9 cellular contexts compared by ENCODE assay signal in the genomic region with DNA sequence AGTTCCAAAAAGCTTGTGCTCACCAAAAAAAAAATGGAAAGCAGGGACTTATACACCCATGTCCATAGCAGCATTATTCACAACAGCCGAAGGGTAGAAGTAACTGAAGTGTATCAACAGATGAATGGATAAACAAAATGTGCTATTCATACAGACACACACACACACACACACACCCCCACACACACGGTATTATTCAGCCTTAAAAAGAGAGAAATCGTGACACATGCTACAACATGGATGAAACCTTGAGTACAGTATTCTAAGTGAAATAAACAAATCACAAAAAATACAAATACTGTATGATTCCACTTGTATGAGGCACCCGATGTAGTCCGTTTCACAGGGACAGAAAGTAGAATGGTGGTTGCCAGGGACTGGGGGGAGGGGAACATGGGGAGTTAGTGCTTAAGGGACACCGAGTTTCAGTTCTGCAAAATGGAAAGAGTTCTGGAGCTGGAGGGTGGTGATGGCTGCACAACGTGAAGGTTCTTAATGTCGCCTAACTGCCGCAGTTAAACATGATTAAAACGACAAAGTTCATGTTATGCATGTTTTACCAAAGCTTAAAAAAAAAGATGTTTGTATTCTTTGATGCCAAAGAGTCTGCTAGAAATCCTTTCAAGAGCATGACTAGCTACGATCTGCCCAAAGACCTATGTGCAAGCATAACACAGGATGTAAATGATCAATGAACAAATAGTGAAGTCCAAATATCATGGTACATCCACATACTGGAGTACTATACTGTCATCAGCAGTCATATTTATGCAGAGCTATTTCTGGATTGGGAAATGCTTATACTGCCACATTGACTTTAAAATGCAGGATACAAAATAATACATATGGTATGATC. TPM values are rescaled to one million over a fixed set of nuclear protein-coding genes. Genes with fewer than 3 reads are reported as not detected.
DNase-seq lines count a peak whose midpoint lies in the region; ATAC-seq, FAIRE-seq and TF ChIP-seq lines count a peak whose summit lies in the region.
"Had no signal": no experiment of that assay in that cellular context is flagged by ENCODE, and none has a peak within 500 bp of the region (broad histone marks: within the 10 kb centered on the region; RNA-seq: fewer than 3 reads in every experiment).

No MANE protein-coding gene starts in this region.

- H3K27me3 Mint-ChIP-seq in memory B cell = no peaks in the 10 kb centered on the region
- H3K27me3 Mint-ChIP-seq in activated T-cell treated with anti-CD3 and anti-CD28 coated beads, Interleukin-2, amount 50 U/mL, for 4 hours (ENCODE audit: low read depth) = peaks cover 2% of the 10 kb centered on the region
- H3K27me3 Mint-ChIP-seq: central memory CD8-positive, alpha-beta T cell had no signal

- peak overlapping the region; percentile 87 for H3K27ac ChIP-seq in PC-9

- no peaks in the 10 kb centered on the region for H3K9me3 ChIP-seq in PC-9 (ENCODE audit: insufficient read depth, low read depth)

- H3K9me2 ChIP-seq in PC-9 (ENCODE audit: insufficient read depth) = no peaks in the 10 kb centered on the region

- peaks cover 62% of the 10 kb centered on the region for H3F3A ChIP-seq in PC-9 (ENCODE audit: insufficient read depth, low read depth)

- DNase-seq in PC-9 (no peak), memory B cell (ENCODE audit: low spot score in 2 of 2) (peak; percentile 55 to 70), frontal cortex (ENCODE audit: low spot score in 2 of 2) (no peak), AML-193 (lab: John Stamatoyannopoulos, UW) (no peak), ACHN (no peak)
- no peak for DNase-seq in activated T-cell treated with anti-CD3 and anti-CD28 coated beads, Interleukin-2, amount 50 U/mL, for 4 hours

- peaks cover 92% of the 10 kb centered on the region for H3K79me2 ChIP-seq in PC-9 (ENCODE audit: low read depth)

- H3K9me3 Mint-ChIP-seq in memory B cell = no peaks in the 10 kb centered on the region
- H3K9me3 Mint-ChIP-seq in activated T-cell treated with anti-CD3 and anti-CD28 coated beads, Interleukin-2, amount 50 U/mL, for 4 hours = no peaks in the 10 kb centered on the region

- POLR2A ChIA-PET in PC-9 (lab: Charles Lee; ENCODE audit: unreplicated experiment) = interaction anchor here (0.6 to 0.7 kb wide), 4 partner anchors 27 to 252 kb away, joined by 3 to 36 read pairs (median 8); no protein-coding TSS in a partner anchor

- peak overlapping the region; percentile 75 for H3K4me3 Mint-ChIP-seq in memory B cell
- H3K4me3 Mint-ChIP-seq in activated T-cell treated with anti-CD3 and anti-CD28 coated beads, Interleukin-2, amount 50 U/mL, for 4 hours = no peak overlapping the region
- H3K4me3 Mint-ChIP-seq: central memory CD8-positive, alpha-beta T cell had no signal

- BruUV-seq in PC-9 (replicated peaks; lab: Mats Ljungman, UMichigan) = no TSS peak

- H3K4me3 ChIP-seq in PC-9 = peak overlapping the region; percentile 36; the same call in 1 of the 2 replicates

- peaks cover 79% of the 10 kb centered on the region for H3K4me1 ChIP-seq in PC-9 (replicated peaks; ENCODE audit: insufficient read depth)

- FAIRE-seq in frontal cortex (lab: Jason Lieb, UNC) = no peak

- H4K20me1 ChIP-seq in PC-9 (ENCODE audit: insufficient read depth) = no peaks in the 10 kb centered on the region

- no peak for TF ChIP-seq CTCF in PC-9 (conservative IDR thresholded peaks at IDR 0.05)

- no peaks in the 10 kb centered on the region for H3K27me3 ChIP-seq in PC-9 (ENCODE audit: insufficient read depth, low read depth)

- ATAC-seq in GM18519 (IDR thresholded peaks at IDR 0.05; ENCODE audit: low FRiP score, unreplicated experiment) (peak; percentile 77), HG02840 (IDR thresholded peaks at IDR 0.05; ENCODE audit: low FRiP score, unreplicated experiment) (peak; percentile 53), memory B cell (ENCODE audit: low read depth) (peak; percentile 90)
- no peak for ATAC-seq in activated T-cell treated with anti-CD3 and anti-CD28 coated beads, Interleukin-2, amount 50 U/mL, for 4 hours

- peak overlapping the region; percentile 69 for H3K27ac Mint-ChIP-seq in memory B cell

- intact Hi-C loops in PC-9 (cut with micrococcal nuclease; ENCODE audit: unreplicated experiment) = loop anchor here (5.0 to 10.0 kb wide), 3 partner anchors 130 to 513 kb away; a partner anchor contains a TSS

- CTCF ChIA-PET in PC-9 (lab: Charles Lee) = interaction anchor here (0.6 to 0.7 kb wide), 2 partner anchors 17 kb away, joined by 3 to 19 read pairs; no protein-coding TSS in a partner anchor

- H3K4me2 ChIP-seq in PC-9 = peak overlapping the region; percentile 86

- H3K36me3 ChIP-seq in PC-9 (ENCODE audit: low read depth) = peaks cover 57% of the 10 kb centered on the region

- peaks cover 58% of the 10 kb centered on the region for H3K4me1 Mint-ChIP-seq in memory B cell
- peaks cover 10% of the 10 kb centered on the region for H3K4me1 Mint-ChIP-seq in activated T-cell treated with anti-CD3 and anti-CD28 coated beads, Interleukin-2, amount 50 U/mL, for 4 hours (ENCODE audit: low read depth)
- H3K4me1 Mint-ChIP-seq: central memory CD8-positive, alpha-beta T cell had no signal

- no peak overlapping the region for H2AFZ ChIP-seq in PC-9

- H3K36me3 Mint-ChIP-seq in memory B cell = peaks cover 6% of the 10 kb centered on the region
- no peaks in the 10 kb centered on the region for H3K36me3 Mint-ChIP-seq in activated T-cell treated with anti-CD3 and anti-CD28 coated beads, Interleukin-2, amount 50 U/mL, for 4 hours (ENCODE audit: insufficient read depth)

- in situ Hi-C loops in ACHN (cut with HindIII; ENCODE audit: low pct_ligation_motif_present, low pct_unique_long_range_greater_than_20kb, low sequenced_read_pairs) = no loop called here

RNA-seq across cellular contexts. Expression of a gene that starts 7.2 kb away (rescaled TPM):
- total RNA-seq in PC-9 (2021) (111 and 143 TPM in 2 replicates), frontal cortex (6.1 TPM)
- 1 to 10 TPM; 2.6 to 3.4 (median 3.2) TPM for total RNA-seq in activated T-cell treated with anti-CD3 and anti-CD28 coated beads, Interleukin-2, amount 50 U/mL, for 4 hours

Comparison
In these comparisons a context has a peak if more than half of its experiments do, and no peak if none do; other contexts are left out.
1. ATAC-seq: peak in GM18519 (single experiment), HG02840 (single experiment) and memory B cell (single experiment); none in activated T-cell treated with anti-CD3 and anti-CD28 coated beads, Interleukin-2, amount 50 U/mL, for 4 hours (0 of 2).
2. DNase-seq: peak in memory B cell (2 of 2); none in PC-9 (0 of 2), frontal cortex (0 of 2), AML-193 (0 of 2), ACHN (single experiment) and activated T-cell treated with anti-CD3 and anti-CD28 coated beads, Interleukin-2, amount 50 U/mL, for 4 hours (single experiment).
3. RNA of a gene that starts 7.2 kb away (total RNA-seq): 111 to 143 TPM in PC-9; 6.1 TPM in frontal cortex (single experiment) and 2.6 to 3.4 TPM in activated T-cell treated with anti-CD3 and anti-CD28 coated beads, Interleukin-2, amount 50 U/mL, for 4 hours; every median in the first group is over 10 times any median in the second.